8 cellular contexts compared by ENCODE assay signal in the genomic region with DNA sequence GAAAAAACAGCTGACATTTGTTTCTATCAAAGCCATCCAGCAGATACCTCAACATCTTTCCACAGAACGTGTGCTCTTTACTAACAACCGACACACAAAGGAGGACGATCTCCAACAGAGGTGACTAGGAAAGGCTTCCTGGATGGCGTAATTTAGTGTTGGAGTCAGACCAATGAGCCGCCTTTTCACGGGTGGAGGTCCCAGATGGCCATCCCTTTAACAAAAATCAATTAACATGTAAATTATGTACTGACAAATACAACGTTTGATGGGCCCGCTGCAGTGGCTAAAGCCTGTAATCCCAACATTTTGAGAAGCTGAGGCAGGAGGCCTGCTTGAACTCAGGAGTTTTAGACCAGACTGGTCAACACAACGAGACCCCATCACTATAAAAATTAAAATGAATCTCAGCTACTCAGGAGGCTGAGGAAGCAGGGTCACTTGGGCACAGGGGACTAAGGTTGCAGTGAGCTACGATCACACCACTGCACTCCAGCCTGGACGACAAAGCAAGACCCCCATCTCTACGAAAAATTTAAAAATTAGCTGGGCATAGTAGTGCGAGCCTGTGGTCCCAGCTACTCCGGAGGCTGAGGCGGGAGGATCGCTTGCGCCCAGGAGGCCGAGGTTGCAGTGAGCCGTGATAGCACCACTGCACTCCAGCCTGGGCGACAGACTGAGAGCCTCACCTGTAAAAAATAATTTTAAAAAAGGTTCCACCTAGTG. TPM values are rescaled to one million over a fixed set of nuclear protein-coding genes. Genes with fewer than 3 reads are reported as not detected.
DNase-seq lines count a peak whose midpoint lies in the region; ATAC-seq and TF ChIP-seq lines count a peak whose summit lies in the region.

No MANE protein-coding gene starts in this region.

- dilution Hi-C loops in mammary epithelial cell (cut with HindIII; ENCODE audit: low sequenced_read_pairs), result no loop called here

- H4K20me1 ChIP-seq in Loucy (ENCODE audit: insufficient read depth, low read length, poor library complexity, severe bottlenecking), result no peaks in the 10 kb centered on the region
- no peaks in the 10 kb centered on the region for H4K20me1 ChIP-seq in mammary epithelial cell (ENCODE audit: insufficient read depth, low read length)

- no peak for DNase-seq in AG10803 (ENCODE audit: low read depth)
- no peak for DNase-seq in mammary epithelial cell
- no peak for DNase-seq in Ammon's horn (ENCODE audit: low spot score)

- no peaks in the 10 kb centered on the region for H3F3A ChIP-seq in Loucy (ENCODE audit: low read depth)

- H3K36me3 ChIP-seq in Loucy (ENCODE audit: insufficient read depth, low read length), result no peaks in the 10 kb centered on the region; the same call in 1 of the 2 replicates
- H3K36me3 ChIP-seq in mammary epithelial cell (ENCODE audit: insufficient read depth, low read length), result peaks cover 4% of the 10 kb centered on the region

- no peak for TF ChIP-seq CTCF in AG10803 (conservative IDR thresholded peaks at IDR 0.05; ENCODE audit: low read length)
- no peak for TF ChIP-seq CTCF in Loucy (conservative IDR thresholded peaks at IDR 0.05; ENCODE audit: low read length)
- TF ChIP-seq CTCF in mammary epithelial cell (conservative IDR thresholded peaks at IDR 0.05 in 1 of 2, IDR thresholded peaks at IDR 0.05 in 1 of 2; ENCODE audit: extremely low read depth in 1 of 2, insufficient read depth in 1 of 2, low read depth in 1 of 2, low read length in 2 of 2), result no peak

- ATAC-seq in GM18868 (IDR thresholded peaks at IDR 0.05; ENCODE audit: unreplicated experiment) (no peak), GM21381 (IDR thresholded peaks at IDR 0.05; ENCODE audit: unreplicated experiment) (no peak), GM21737 (IDR thresholded peaks at IDR 0.05; ENCODE audit: unreplicated experiment) (no peak)

- H3K79me2 ChIP-seq in Loucy (ENCODE audit: insufficient read depth, low read length) (peaks cover 38% of the 10 kb centered on the region), mammary epithelial cell (ENCODE audit: insufficient read depth, low read length) (peaks cover 19% of the 10 kb centered on the region)

- H3K9me2 ChIP-seq in Loucy (replicated peaks; ENCODE audit: low read depth, low read length), result no peaks in the 10 kb centered on the region

- peak overlapping the region; percentile 85; the same call in 1 of the 2 replicates for H2AFZ ChIP-seq in Loucy (ENCODE audit: low read length)
- H2AFZ ChIP-seq in mammary epithelial cell (ENCODE audit: low read depth, low read length), result peak overlapping the region; percentile 94

- H3K27me3 ChIP-seq in Loucy (ENCODE audit: insufficient read depth, low read length, poor library complexity, severe bottlenecking) (no peaks in the 10 kb centered on the region), mammary epithelial cell (ENCODE audit: insufficient read depth, low read length) (no peaks in the 10 kb centered on the region), mononuclear cell (ENCODE audit: insufficient read depth, low read length) (no peaks in the 10 kb centered on the region)

- intact Hi-C loops in mammary epithelial cell (cut with micrococcal nuclease), result loop anchor here (2.0 kb wide), 1 partner anchor 54 kb away; no protein-coding TSS in a partner anchor

- CTCF ChIA-PET in mammary epithelial cell (lab: Charles Lee; ENCODE audit: low non-redundant PET), result no interaction called here

- H3K4me3 ChIP-seq in AG10803 (ENCODE audit: low read length) (peak overlapping the region; percentile 88), Loucy (ENCODE audit: low read length, poor library complexity, severe bottlenecking) (peak overlapping the region; percentile 97), mammary epithelial cell (replicated peaks in 1 of 3; ENCODE audit: insufficient read depth in 1 of 3, low read depth in 2 of 3, low read length in 3 of 3) (peak overlapping the region; percentile 86 to 100 (median 89)), mononuclear cell (ENCODE audit: low read length) (peak overlapping the region; percentile 73)

- H3K9ac ChIP-seq in Loucy (ENCODE audit: low read depth, low read length, poor library complexity, severe bottlenecking), result peak overlapping the region; percentile 98
- H3K9ac ChIP-seq in mammary epithelial cell (ENCODE audit: insufficient read depth, low read length), result peak overlapping the region; percentile 85

- H3K27ac ChIP-seq in mammary epithelial cell (ENCODE audit: insufficient read depth, low read depth, low read length), result no peak overlapping the region

- in situ Hi-C loops in mammary epithelial cell (cut with MboI; ENCODE audit: low sequenced_read_pairs in 2 of 2), result no loop called here

- no peaks in the 10 kb centered on the region for H3K9me3 ChIP-seq in Loucy (ENCODE audit: insufficient read depth, low read depth, low read length)
- H3K9me3 ChIP-seq in mammary epithelial cell (replicated peaks; ENCODE audit: insufficient read depth, low read length), result no peaks in the 10 kb centered on the region
- no peaks in the 10 kb centered on the region for H3K9me3 ChIP-seq in mononuclear cell (ENCODE audit: low read depth, low read length)

- H3K4me2 ChIP-seq in Loucy (ENCODE audit: low read depth, low read length, poor library complexity, severe bottlenecking) (peak overlapping the region; percentile 93), mammary epithelial cell (ENCODE audit: insufficient read depth, low read depth, low read length) (peak overlapping the region; percentile 86)

- no TSS peak for BruUV-seq in mammary epithelial cell (replicated peaks; lab: Mats Ljungman, UMichigan)

- H3K4me1 ChIP-seq in Loucy (ENCODE audit: insufficient read depth, low read length, poor library complexity, severe bottlenecking) (peaks cover 38% of the 10 kb centered on the region), mammary epithelial cell (ENCODE audit: insufficient read depth, low read length) (peaks cover 16% of the 10 kb centered on the region), mononuclear cell (ENCODE audit: insufficient read depth, low read length) (peaks cover 27% of the 10 kb centered on the region)

- WGBS in mammary epithelial cell (ENCODE audit: low coverage, missing lambda C conversion rate), result 71% methylated on average over 20 of the region's 20 CpGs

RNA-seq across cellular contexts. Expression of a gene that starts 1.2 kb away (rescaled TPM):
- total RNA-seq in mammary epithelial cell (10 to 100 TPM; 12.3 to 14.3 TPM), mononuclear cell (5.4 TPM)
- polyA plus RNA-seq in mammary epithelial cell, result 8.3 TPM
- polyA minus RNA-seq in mammary epithelial cell, result 2.4 TPM

RNA-seq across cellular contexts. Expression of a gene that starts 59.0 kb away (rescaled TPM):
- total RNA-seq in mammary epithelial cell (10 to 100 TPM; 10.2 to 14.4 TPM), mononuclear cell (26.0 TPM)
- polyA plus RNA-seq in mammary epithelial cell, result 7.2 TPM
- polyA minus RNA-seq in mammary epithelial cell, result 12.2 TPM
